1 cellular context compared by ENCODE assay signal in the genomic region with DNA sequence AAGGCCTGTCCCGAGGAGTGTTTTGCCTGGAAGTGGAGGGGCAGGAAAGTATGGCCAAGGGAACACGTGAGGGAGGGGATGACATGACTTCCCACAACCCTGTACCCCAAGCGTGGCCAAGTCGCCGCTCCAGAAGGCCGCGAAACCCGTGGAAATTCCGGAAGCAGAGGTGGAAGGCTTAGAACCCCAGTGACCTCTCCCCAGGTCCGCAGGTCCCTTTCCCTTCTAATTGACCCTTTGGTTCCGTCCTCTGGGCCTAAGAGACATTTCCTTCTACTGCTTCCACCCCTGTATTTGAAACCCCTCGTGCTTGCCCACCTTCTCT.
A peak's percentile ranks its signal among the peaks of the same experiment; 100 is the strongest.
TF ChIP-seq lines count a peak whose summit lies in the region.

No MANE protein-coding gene starts in this region.

TF ChIP-seq in GM12878, 131 proteins besides CTCF, POLR2A, EP300 and RAD21:
- TF ChIP-seq, protein P1, sequence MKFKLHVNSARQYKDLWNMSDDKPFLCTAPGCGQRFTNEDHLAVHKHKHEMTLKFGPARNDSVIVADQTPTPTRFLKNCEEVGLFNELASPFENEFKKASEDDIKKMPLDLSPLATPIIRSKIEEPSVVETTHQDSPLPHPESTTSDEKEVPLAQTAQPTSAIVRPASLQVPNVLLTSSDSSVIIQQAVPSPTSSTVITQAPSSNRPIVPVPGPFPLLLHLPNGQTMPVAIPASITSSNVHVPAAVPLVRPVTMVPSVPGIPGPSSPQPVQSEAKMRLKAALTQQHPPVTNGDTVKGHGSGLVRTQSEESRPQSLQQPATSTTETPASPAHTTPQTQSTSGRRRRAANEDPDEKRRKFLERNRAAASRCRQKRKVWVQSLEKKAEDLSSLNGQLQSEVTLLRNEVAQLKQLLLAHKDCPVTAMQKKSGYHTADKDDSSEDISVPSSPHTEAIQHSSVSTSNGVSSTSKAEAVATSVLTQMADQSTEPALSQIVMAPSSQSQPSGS (IDR thresholded peaks at IDR 0.05; ENCODE audit: low read length), result no peak
- TF ChIP-seq CHD2 (IDR thresholded peaks at IDR 0.05; ENCODE audit: borderline replicate concordance, low read depth, low read length), result no peak
- TF ChIP-seq, protein P2, sequence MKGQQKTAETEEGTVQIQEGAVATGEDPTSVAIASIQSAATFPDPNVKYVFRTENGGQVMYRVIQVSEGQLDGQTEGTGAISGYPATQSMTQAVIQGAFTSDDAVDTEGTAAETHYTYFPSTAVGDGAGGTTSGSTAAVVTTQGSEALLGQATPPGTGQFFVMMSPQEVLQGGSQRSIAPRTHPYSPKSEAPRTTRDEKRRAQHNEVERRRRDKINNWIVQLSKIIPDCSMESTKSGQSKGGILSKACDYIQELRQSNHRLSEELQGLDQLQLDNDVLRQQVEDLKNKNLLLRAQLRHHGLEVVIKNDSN (IDR thresholded peaks at IDR 0.05; ENCODE audit: borderline replicate concordance, extremely low read length, insufficient read depth, low read depth, low read length), result peak; percentile 2
- 0 out of 2 replicates have a peak, but pooled peaks have one; percentile 32 for TF ChIP-seq HDGF (IDR thresholded peaks at IDR 0.05)
- TF ChIP-seq, protein P3, sequence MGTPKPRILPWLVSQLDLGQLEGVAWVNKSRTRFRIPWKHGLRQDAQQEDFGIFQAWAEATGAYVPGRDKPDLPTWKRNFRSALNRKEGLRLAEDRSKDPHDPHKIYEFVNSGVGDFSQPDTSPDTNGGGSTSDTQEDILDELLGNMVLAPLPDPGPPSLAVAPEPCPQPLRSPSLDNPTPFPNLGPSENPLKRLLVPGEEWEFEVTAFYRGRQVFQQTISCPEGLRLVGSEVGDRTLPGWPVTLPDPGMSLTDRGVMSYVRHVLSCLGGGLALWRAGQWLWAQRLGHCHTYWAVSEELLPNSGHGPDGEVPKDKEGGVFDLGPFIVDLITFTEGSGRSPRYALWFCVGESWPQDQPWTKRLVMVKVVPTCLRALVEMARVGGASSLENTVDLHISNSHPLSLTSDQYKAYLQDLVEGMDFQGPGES (IDR thresholded peaks at IDR 0.05), result no peak
- TF ChIP-seq, protein P4, sequence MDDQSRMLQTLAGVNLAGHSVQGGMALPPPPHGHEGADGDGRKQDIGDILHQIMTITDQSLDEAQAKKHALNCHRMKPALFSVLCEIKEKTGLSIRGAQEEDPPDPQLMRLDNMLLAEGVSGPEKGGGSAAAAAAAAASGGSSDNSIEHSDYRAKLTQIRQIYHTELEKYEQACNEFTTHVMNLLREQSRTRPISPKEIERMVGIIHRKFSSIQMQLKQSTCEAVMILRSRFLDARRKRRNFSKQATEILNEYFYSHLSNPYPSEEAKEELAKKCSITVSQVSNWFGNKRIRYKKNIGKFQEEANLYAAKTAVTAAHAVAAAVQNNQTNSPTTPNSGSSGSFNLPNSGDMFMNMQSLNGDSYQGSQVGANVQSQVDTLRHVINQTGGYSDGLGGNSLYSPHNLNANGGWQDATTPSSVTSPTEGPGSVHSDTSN (IDR thresholded peaks at IDR 0.05; ENCODE audit: insufficient replicate concordance, low read depth, low read length), result no peak
- peak in 1 of 2 experiments; percentile 46; a peak in 2 of 4 replicates for TF ChIP-seq IKZF2 (IDR thresholded peaks at IDR 0.05)
- no peak for TF ChIP-seq GATAD2B (conservative IDR thresholded peaks at IDR 0.05; ENCODE audit: low read depth)
- TF ChIP-seq, protein P5, sequence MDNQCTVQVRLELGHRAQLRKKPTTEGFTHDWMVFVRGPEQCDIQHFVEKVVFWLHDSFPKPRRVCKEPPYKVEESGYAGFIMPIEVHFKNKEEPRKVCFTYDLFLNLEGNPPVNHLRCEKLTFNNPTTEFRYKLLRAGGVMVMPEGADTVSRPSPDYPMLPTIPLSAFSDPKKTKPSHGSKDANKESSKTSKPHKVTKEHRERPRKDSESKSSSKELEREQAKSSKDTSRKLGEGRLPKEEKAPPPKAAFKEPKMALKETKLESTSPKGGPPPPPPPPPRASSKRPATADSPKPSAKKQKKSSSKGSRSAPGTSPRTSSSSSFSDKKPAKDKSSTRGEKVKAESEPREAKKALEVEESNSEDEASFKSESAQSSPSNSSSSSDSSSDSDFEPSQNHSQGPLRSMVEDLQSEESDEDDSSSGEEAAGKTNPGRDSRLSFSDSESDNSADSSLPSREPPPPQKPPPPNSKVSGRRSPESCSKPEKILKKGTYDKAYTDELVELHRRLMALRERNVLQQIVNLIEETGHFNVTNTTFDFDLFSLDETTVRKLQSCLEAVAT (IDR thresholded peaks at IDR 0.05), result peak; percentile 57; the same call in 1 of the 2 replicates
